ENCODE assay signal across 1 cellular context in the genomic region with DNA sequence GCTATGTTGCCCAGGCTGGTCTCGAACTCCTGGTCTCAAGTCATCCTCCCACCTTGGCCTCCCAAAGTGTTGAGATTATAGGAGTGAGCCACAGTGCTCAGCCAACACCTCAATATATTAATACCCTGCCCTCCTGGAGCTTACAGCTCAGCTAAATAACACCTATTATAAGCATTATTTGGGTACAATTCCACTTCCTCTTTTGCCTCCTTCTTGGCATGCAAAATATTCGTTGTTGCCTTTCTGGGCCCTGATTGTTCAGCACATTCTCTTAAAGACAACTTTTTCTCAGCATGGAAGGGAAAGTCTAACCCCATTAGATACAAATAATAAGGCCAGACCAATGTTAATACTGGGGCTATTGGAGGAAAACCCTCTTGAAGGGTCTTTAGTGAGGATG.
TF ChIP-seq lines count a peak whose summit lies in the region.

No MANE protein-coding gene starts in this region.

TF ChIP-seq in GM12878, 131 proteins besides CTCF, POLR2A, EP300 and RAD21 (continued from another document):
- TF ChIP-seq NKRF (conservative IDR thresholded peaks at IDR 0.05) (no peak), WRNIP1 (IDR thresholded peaks at IDR 0.05; ENCODE audit: borderline replicate concordance, low read depth, low read length) (no peak)
